In the genomic region with DNA sequence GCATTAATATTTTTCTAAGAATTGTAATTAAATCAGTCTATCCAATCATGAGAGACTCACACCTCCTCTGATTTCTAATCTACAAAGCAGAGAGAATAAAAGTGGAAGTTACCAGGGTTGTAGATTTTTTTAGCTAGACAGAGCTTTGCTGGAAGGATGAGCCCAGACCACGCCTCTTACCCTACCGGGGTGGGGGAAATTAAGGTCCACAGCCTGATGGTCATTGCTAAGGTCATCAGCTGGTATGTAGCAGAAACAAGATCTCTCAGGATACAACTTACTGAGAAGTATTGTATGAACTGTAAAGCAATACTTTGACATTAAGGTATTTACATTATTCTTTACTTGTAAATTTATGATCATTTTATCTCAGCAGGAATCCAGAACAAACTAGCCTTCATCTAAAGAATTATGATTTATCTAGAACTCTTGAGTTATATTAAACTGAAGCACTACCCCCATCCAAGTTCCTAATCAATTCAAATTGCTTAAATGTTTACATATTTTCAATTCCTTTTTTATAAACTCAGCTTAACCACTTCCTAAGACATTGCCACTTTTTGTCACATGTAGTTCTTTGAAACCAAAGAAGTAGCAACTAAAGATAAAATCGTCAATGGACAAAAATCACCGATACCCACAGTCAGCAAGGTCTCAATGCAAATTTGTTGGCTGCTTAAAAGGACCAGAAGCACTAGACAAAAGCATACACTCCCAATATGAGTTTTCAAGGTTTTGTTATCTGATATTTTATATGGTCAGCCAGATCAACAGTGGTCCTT, we compare ENCODE assay signal across 1 cellular context.
TF ChIP-seq lines count a peak whose summit lies in the region.

No MANE protein-coding gene starts in this region.

TF ChIP-seq in IMR-90, 13 proteins besides CTCF, POLR2A, EP300 and RAD21:
- TF ChIP-seq MAZ (IDR thresholded peaks at IDR 0.05; ENCODE audit: borderline replicate concordance, low read depth, low read length) (no peak), CEBPB (IDR thresholded peaks at IDR 0.05; ENCODE audit: low read depth, low read length) (no peak)
